ENCODE assay signal across 8 cellular contexts in the genomic region with DNA sequence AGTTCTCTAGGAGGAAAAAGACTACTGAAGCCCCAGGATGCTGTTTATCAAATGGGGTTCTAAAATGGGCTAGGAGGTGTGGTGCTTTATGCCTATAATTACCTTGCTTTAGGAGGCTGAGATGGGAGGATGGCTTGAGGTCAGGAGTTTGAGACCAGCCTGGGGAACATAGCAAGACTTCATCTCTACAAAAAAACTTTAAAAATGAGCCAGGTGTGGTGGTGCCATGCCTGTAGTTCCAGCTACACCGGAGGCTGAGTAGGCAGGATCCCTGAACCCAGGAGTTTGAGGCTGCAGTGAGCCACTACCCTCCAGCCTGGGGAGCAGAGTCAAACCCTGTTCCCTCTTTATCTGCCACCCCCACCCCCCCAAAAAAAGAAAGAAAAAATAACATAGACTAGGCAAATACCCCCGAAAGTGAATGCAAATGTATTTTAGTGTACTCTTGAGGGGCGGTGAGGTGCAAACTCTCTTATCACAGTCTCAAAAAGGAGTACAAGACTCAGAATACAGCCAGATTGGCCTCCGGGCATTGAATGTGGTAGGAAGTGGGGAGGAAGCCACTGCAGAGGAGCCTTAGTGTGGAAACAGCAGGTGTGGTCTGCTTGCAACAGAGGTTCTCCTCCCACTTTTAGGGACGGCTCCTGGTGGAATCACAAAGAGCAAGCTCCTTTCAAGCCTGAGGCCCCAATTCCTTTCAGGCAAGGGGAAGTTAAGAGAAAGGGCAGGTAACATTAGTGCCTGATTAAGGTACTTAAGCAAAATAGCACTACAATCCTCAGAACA. TPM values are rescaled to one million over a fixed set of nuclear protein-coding genes. Genes with fewer than 3 reads are reported as not detected.
DNase-seq lines count a peak whose midpoint lies in the region; ATAC-seq and TF ChIP-seq lines count a peak whose summit lies in the region.

No MANE protein-coding gene starts in this region.

- whole genome bisulfite sequencing in endodermal cell (ENCODE audit: insufficient coverage in 1 of 2, insufficient read length in 1 of 2), 2 experiments: 28 to 39% methylated on average over 3 to 5 of the region's 5 CpGs

- H3K27ac Mint-ChIP-seq in WTC11 (peak overlapping the region; percentile 97), endodermal cell (peak overlapping the region; percentile 86)

- no peaks in the 10 kb centered on the region for H3K27me3 ChIP-seq in endodermal cell (ENCODE audit: control insufficient read depth, insufficient read depth, low read length, poor library complexity, severe bottlenecking)

- no peaks in the 10 kb centered on the region for H3K9me3 ChIP-seq in endodermal cell (ENCODE audit: control insufficient read depth, low read length)

- H3K27ac ChIP-seq in endodermal cell (ENCODE audit: low read depth, low read length): no peak overlapping the region
- peak overlapping the region in 18 of 21 experiments; percentile 45 to 94 (median 78) for H3K27ac ChIP-seq in skin epidermis

- H3K36me3 Mint-ChIP-seq in WTC11 (peaks cover 4% of the 10 kb centered on the region; the same call in 1 of the 2 replicates), endodermal cell (ENCODE audit: low read depth) (no peaks in the 10 kb centered on the region)

- TF ChIP-seq CTCF in WTC11 (IDR thresholded peaks at IDR 0.05) (no peak), endodermal cell (conservative IDR thresholded peaks at IDR 0.05) (no peak)

- no peaks in the 10 kb centered on the region for H3K36me3 ChIP-seq in endodermal cell (ENCODE audit: control insufficient read depth, insufficient read depth, low read length)

- peak overlapping the region; percentile 17 for H3K9ac ChIP-seq in endodermal cell (ENCODE audit: extremely low read depth, low read length, poor library complexity, severe bottlenecking)

- peak overlapping the region; percentile 75 for H3K4me3 Mint-ChIP-seq in WTC11
- peak overlapping the region; percentile 56 for H3K4me3 Mint-ChIP-seq in endodermal cell

- POLR2A ChIA-PET in WTC11 (lab: Charles Lee): interaction anchor here (0.6 to 2.8 kb wide), 12 partner anchors 10 to 236 kb away, joined by 3 to 89 read pairs (median 3); a partner anchor contains a TSS

- H3K9me3 Mint-ChIP-seq in WTC11 (no peaks in the 10 kb centered on the region), endodermal cell (peaks cover 4% of the 10 kb centered on the region)

- ATAC-seq in GM18868 (IDR thresholded peaks at IDR 0.05; ENCODE audit: unreplicated experiment) (peak; percentile 46), WTC11 (peak; percentile 86), HG02938 (IDR thresholded peaks at IDR 0.05; ENCODE audit: unreplicated experiment) (no peak)

- peak overlapping the region; percentile 84 for H3K4me3 ChIP-seq in endodermal cell (ENCODE audit: low read length)
- H3K4me3 ChIP-seq in skin epidermis: peak overlapping the region in 2 of 7 experiments; percentile 32 to 35

- DNase-seq in HK-2 (ENCODE audit: unreplicated experiment): peak; percentile 2
- peak; percentile 70 for DNase-seq in WTC11 (ENCODE audit: low spot score)
- peak; percentile 92 for DNase-seq in endodermal cell
- DNase-seq in NCI-H2029 treated with DMSO at 0.1 percent for 48 hours (lab: John Stamatoyannopoulos, UW): no peak
- no peak for DNase-seq in NCI-H446 (lab: John Stamatoyannopoulos, UW)

- CTCF ChIA-PET in WTC11 (lab: Charles Lee): interaction anchor here (0.9 to 5.6 kb wide), 17 partner anchors 9 to 317 kb away, joined by 3 to 205 read pairs (median 6); a partner anchor contains a TSS

- H3K27me3 Mint-ChIP-seq in WTC11 (ENCODE audit: low read depth) (no peaks in the 10 kb centered on the region), endodermal cell (ENCODE audit: insufficient read depth) (peaks cover 3% of the 10 kb centered on the region)

- peaks cover 46% of the 10 kb centered on the region for H3K4me1 Mint-ChIP-seq in WTC11
- H3K4me1 Mint-ChIP-seq in endodermal cell: peaks cover 42% of the 10 kb centered on the region

- H3K4me1 ChIP-seq in endodermal cell (ENCODE audit: control insufficient read depth, insufficient read depth, low read length): peaks cover 12% of the 10 kb centered on the region

TF ChIP-seq in WTC11, 78 proteins besides CTCF, POLR2A, EP300 and RAD21:
- TF ChIP-seq FOXK1 (CRISPR knock-in tag; IDR thresholded peaks at IDR 0.05) (peak; percentile 69; the same call in 1 of the 2 replicates), ETV6 (CRISPR knock-in tag; IDR thresholded peaks at IDR 0.05) (peak; percentile 81), SP1 (CRISPR knock-in tag; conservative IDR thresholded peaks at IDR 0.05) (peak; percentile 48; the same call in 1 of the 2 replicates), HMGA2 (CRISPR knock-in tag; IDR thresholded peaks at IDR 0.05) (no peak), TEAD1 (CRISPR knock-in tag; IDR thresholded peaks at IDR 0.05) (peak; percentile 67; the same call in 1 of the 2 replicates), ZNF138 (CRISPR knock-in tag; conservative IDR thresholded peaks at IDR 0.05) (no peak)
- TF ChIP-seq, protein P1, sequence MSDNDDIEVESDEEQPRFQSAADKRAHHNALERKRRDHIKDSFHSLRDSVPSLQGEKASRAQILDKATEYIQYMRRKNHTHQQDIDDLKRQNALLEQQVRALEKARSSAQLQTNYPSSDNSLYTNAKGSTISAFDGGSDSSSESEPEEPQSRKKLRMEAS (CRISPR knock-in tag; IDR thresholded peaks at IDR 0.05): 0 out of 2 replicates have a peak, but pooled peaks have one; percentile 39
- TF ChIP-seq, protein P2, sequence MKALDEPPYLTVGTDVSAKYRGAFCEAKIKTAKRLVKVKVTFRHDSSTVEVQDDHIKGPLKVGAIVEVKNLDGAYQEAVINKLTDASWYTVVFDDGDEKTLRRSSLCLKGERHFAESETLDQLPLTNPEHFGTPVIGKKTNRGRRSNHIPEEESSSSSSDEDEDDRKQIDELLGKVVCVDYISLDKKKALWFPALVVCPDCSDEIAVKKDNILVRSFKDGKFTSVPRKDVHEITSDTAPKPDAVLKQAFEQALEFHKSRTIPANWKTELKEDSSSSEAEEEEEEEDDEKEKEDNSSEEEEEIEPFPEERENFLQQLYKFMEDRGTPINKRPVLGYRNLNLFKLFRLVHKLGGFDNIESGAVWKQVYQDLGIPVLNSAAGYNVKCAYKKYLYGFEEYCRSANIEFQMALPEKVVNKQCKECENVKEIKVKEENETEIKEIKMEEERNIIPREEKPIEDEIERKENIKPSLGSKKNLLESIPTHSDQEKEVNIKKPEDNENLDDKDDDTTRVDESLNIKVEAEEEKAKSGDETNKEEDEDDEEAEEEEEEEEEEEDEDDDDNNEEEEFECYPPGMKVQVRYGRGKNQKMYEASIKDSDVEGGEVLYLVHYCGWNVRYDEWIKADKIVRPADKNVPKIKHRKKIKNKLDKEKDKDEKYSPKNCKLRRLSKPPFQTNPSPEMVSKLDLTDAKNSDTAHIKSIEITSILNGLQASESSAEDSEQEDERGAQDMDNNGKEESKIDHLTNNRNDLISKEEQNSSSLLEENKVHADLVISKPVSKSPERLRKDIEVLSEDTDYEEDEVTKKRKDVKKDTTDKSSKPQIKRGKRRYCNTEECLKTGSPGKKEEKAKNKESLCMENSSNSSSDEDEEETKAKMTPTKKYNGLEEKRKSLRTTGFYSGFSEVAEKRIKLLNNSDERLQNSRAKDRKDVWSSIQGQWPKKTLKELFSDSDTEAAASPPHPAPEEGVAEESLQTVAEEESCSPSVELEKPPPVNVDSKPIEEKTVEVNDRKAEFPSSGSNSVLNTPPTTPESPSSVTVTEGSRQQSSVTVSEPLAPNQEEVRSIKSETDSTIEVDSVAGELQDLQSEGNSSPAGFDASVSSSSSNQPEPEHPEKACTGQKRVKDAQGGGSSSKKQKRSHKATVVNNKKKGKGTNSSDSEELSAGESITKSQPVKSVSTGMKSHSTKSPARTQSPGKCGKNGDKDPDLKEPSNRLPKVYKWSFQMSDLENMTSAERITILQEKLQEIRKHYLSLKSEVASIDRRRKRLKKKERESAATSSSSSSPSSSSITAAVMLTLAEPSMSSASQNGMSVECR (CRISPR knock-in tag; IDR thresholded peaks at IDR 0.05; ENCODE audit: borderline replicate concordance): no peak
- TF ChIP-seq, protein P3, sequence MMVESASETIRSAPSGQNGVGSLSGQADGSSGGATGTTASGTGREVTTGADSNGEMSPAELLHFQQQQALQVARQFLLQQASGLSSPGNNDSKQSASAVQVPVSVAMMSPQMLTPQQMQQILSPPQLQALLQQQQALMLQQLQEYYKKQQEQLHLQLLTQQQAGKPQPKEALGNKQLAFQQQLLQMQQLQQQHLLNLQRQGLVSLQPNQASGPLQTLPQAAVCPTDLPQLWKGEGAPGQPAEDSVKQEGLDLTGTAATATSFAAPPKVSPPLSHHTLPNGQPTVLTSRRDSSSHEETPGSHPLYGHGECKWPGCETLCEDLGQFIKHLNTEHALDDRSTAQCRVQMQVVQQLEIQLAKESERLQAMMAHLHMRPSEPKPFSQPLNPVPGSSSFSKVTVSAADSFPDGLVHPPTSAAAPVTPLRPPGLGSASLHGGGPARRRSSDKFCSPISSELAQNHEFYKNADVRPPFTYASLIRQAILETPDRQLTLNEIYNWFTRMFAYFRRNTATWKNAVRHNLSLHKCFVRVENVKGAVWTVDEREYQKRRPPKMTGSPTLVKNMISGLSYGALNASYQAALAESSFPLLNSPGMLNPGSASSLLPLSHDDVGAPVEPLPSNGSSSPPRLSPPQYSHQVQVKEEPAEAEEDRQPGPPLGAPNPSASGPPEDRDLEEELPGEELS (CRISPR knock-in tag; IDR thresholded peaks at IDR 0.05): 0 out of 2 replicates have a peak, but pooled peaks have one; percentile 32

RNA-seq across cellular contexts. Expression of a gene that starts 23.5 kb away (rescaled TPM):
- total RNA-seq in WTC11 (2021) (717 to 819 TPM (median 816 TPM) in 3 replicates), endodermal cell (1,000 to 10,000 TPM; 1,330 to 2,480 TPM)
- polyA plus RNA-seq in endodermal cell (2013, experiment 1 of 2): 758 TPM
- 902 TPM for polyA plus RNA-seq in endodermal cell (2013, experiment 2 of 2)

Comparison
In these comparisons a context has a peak if more than half of its experiments do, and no peak if none do; other contexts are left out.
1. DNase-seq: peak in HK-2 (single experiment), WTC11 (single experiment) and endodermal cell (single experiment); none in NCI-H2029 treated with DMSO at 0.1 percent for 48 hours (single experiment) and NCI-H446 (0 of 2).